Comparison of ENCODE assay signal across 15 cellular contexts in genomic region chr6:146884728-146885127, GRCh38.
A peak's percentile ranks its signal among the peaks of the same experiment; 100 is the strongest.
DNase-seq lines count a peak whose midpoint lies in the region; ATAC-seq, FAIRE-seq and TF ChIP-seq lines count a peak whose summit lies in the region.
"Had no signal": no experiment of that assay in that cellular context is flagged by ENCODE, and none has a peak within 500 bp of the region (broad histone marks: within the 10 kb centered on the region; RNA-seq: fewer than 3 reads in every experiment).

No MANE protein-coding gene starts in this region.

- no peak overlapping the region for H3K4me3 ChIP-seq in colonic mucosa
- H3K4me3 ChIP-seq: gastrocnemius medialis had no signal

- DNase-seq in ACHN (peak; percentile 72), colonic mucosa (no peak), HTR-8/SVneo (ENCODE audit: insufficient read length, low spot score) (no peak), GM13976 (ENCODE audit: low spot score) (no peak)
- DNase-seq in effector memory CD8-positive, alpha-beta T cell: no peak
- no peak for DNase-seq in stimulated activated CD4-positive, alpha-beta T cell treated with anti-CD3 and anti-CD28 coated beads, Interleukin-4, amount 100 ng/mL, for 24 hours
- DNase-seq: DND-41; gastrocnemius medialis; HFFc6; posterior cingulate gyrus; stimulated activated CD4-positive, alpha-beta T cell treated with anti-CD3 and anti-CD28 coated beads, Interleukin-4, amount 100 ng/mL, for 1 hour; stimulated activated naive CD8-positive, alpha-beta T cell treated with anti-CD3 and anti-CD28 coated beads, Interleukin-15, amount 100 ng/mL, for 72 hours had no signal

- no peaks in the 10 kb centered on the region for H3K9me3 ChIP-seq in colonic mucosa
- H3K9me3 ChIP-seq: gastrocnemius medialis had no signal

- no peak overlapping the region for H3K27ac Mint-ChIP-seq in effector memory CD8-positive, alpha-beta T cell
- H3K27ac Mint-ChIP-seq: HFFc6; stimulated activated naive CD8-positive, alpha-beta T cell treated with anti-CD3 and anti-CD28 coated beads, Interleukin-15, amount 100 ng/mL, for 72 hours had no signal

- H3K4me1 ChIP-seq in colonic mucosa: no peaks in the 10 kb centered on the region
- H3K4me1 ChIP-seq: gastrocnemius medialis had no signal

- no peak overlapping the region for H3K4me3 Mint-ChIP-seq in effector memory CD8-positive, alpha-beta T cell
- H3K4me3 Mint-ChIP-seq: HFFc6; stimulated activated naive CD8-positive, alpha-beta T cell treated with anti-CD3 and anti-CD28 coated beads, Interleukin-15, amount 100 ng/mL, for 72 hours had no signal

- peak; percentile 96 for ATAC-seq in GM19452 (IDR thresholded peaks at IDR 0.05; ENCODE audit: unreplicated experiment)
- peak; percentile 99 for ATAC-seq in HG03097 (IDR thresholded peaks at IDR 0.05; ENCODE audit: low FRiP score, unreplicated experiment)
- no peak for ATAC-seq in effector memory CD8-positive, alpha-beta T cell (replicated peaks)
- ATAC-seq: gastrocnemius medialis; stimulated activated naive CD8-positive, alpha-beta T cell treated with anti-CD3 and anti-CD28 coated beads, Interleukin-15, amount 100 ng/mL, for 72 hours had no signal

- no peaks in the 10 kb centered on the region for H3K36me3 ChIP-seq in colonic mucosa
- H3K36me3 ChIP-seq: gastrocnemius medialis had no signal

- H3K27ac ChIP-seq in colonic mucosa: peak overlapping the region; percentile 61
- H3K27ac ChIP-seq: gastrocnemius medialis had no signal

- H3K9ac ChIP-seq in colonic mucosa (ENCODE audit: low read depth in 2 of 2, low read length in 2 of 2): no peak overlapping the region

- H3K27me3 ChIP-seq in colonic mucosa: no peaks in the 10 kb centered on the region
- H3K27me3 ChIP-seq: gastrocnemius medialis had no signal

- no peaks in the 10 kb centered on the region for H3K36me3 Mint-ChIP-seq in effector memory CD8-positive, alpha-beta T cell (ENCODE audit: insufficient read depth)

- TF ChIP-seq CTCF in colonic mucosa (IDR thresholded peaks at IDR 0.05) (no peak), GM13976 (IDR thresholded peaks at IDR 0.05; ENCODE audit: borderline replicate concordance, control extremely low read depth, extremely low read depth, insufficient read depth, missing control alignments) (no peak)

- in situ Hi-C loops in ACHN (cut with HindIII; ENCODE audit: low pct_ligation_motif_present, low pct_unique_long_range_greater_than_20kb, low sequenced_read_pairs): no loop called here
- in situ Hi-C loops in GM13976 (cut with MboI; ENCODE audit: low sequenced_read_pairs, unreplicated experiment): no loop called here

- intact Hi-C loops in colonic mucosa (cut with DNase I): no loop called here

- H3K4me1 Mint-ChIP-seq in effector memory CD8-positive, alpha-beta T cell (ENCODE audit: low read depth in 2 of 2): no peaks in the 10 kb centered on the region
- H3K4me1 Mint-ChIP-seq: stimulated activated naive CD8-positive, alpha-beta T cell treated with anti-CD3 and anti-CD28 coated beads, Interleukin-15, amount 100 ng/mL, for 72 hours had no signal

- FAIRE-seq in HTR-8/SVneo (lab: Jason Lieb, UNC): no peak
- FAIRE-seq: A204.1 had no signal

- peaks cover 17 to 23% of the 10 kb centered on the region in 2 donors for H3K27me3 Mint-ChIP-seq in effector memory CD8-positive, alpha-beta T cell

- no peaks in the 10 kb centered on the region for H3K9me3 Mint-ChIP-seq in effector memory CD8-positive, alpha-beta T cell
- H3K9me3 Mint-ChIP-seq: HFFc6; stimulated activated naive CD8-positive, alpha-beta T cell treated with anti-CD3 and anti-CD28 coated beads, Interleukin-15, amount 100 ng/mL, for 72 hours had no signal
